In genomic region chr9:109779711-109780452, GRCh38 we compare ENCODE assay signal across 9 cellular contexts. TPM values are rescaled to one million over a fixed set of nuclear protein-coding genes. Genes with fewer than 3 reads are reported as not detected.
DNase-seq lines count a peak whose midpoint lies in the region; ATAC-seq, FAIRE-seq and TF ChIP-seq lines count a peak whose summit lies in the region.
"Had no signal": no experiment of that assay in that cellular context is flagged by ENCODE, and none has a peak within 500 bp of the region (broad histone marks: within the 10 kb centered on the region; RNA-seq: fewer than 3 reads in every experiment).

Gene PALM2AKAP2 (plus strand): TSS chr9:109780198. CDS start chr9:109780489, 291 bp downstream.

- ATAC-seq in GM19455 (IDR thresholded peaks at IDR 0.05; ENCODE audit: unreplicated experiment), result no peak
- no peak for ATAC-seq in GM19035 (IDR thresholded peaks at IDR 0.05; ENCODE audit: unreplicated experiment)

- no peaks in the 10 kb centered on the region for H3K9me3 Mint-ChIP-seq in nephron

- H3K4me3 ChIP-seq in foreskin fibroblast (ENCODE audit: low read depth in 1 of 2, low read length in 2 of 2), result peak within 1 kb of the TSS; percentile 83

- in situ Hi-C loops in SK-MEL-5 (cut with HindIII; ENCODE audit: low pct_unique_long_range_greater_than_20kb, low sequenced_read_pairs), result loop anchor here (25.0 kb wide), 1 partner anchor 118 kb away; no protein-coding TSS in a partner anchor

- H3K27ac ChIP-seq in 22Rv1, result no peak within 1 kb of the TSS

- peak; percentile 84 for DNase-seq in H54 (ENCODE audit: insufficient read length, low spot score)
- DNase-seq in SK-MEL-5 (ENCODE audit: low read depth, low spot score), result peak; percentile 59
- peak; percentile 73 to 91 for DNase-seq in foreskin fibroblast
- no peak for DNase-seq in stimulated activated CD4-positive, alpha-beta T cell treated with anti-CD3 and anti-CD28 coated beads, Interleukin-4, amount 100 ng/mL, for 4 hours
- DNase-seq: activated naive CD8-positive, alpha-beta T cell treated with anti-CD3 and anti-CD28 coated beads, Interleukin-2, amount 10 ng/mL, durations not matched to agents 7 days and 5 days had no signal

- no peak for FAIRE-seq in H54 (lab: Jason Lieb, UNC)

- H3K4me3 Mint-ChIP-seq in nephron, result peak within 1 kb of the TSS; percentile 86 to 96 (median 88)
- H3K4me3 Mint-ChIP-seq: activated naive CD8-positive, alpha-beta T cell treated with anti-CD3 and anti-CD28 coated beads, Interleukin-2, amount 10 ng/mL, durations not matched to agents 7 days and 5 days had no signal

- TF ChIP-seq POLR2A in H54 (IDR thresholded peaks at IDR 0.05; ENCODE audit: low read depth, low read length), result peak; percentile 59

- TF ChIP-seq CTCF in 22Rv1 (IDR thresholded peaks at IDR 0.05), result peak; percentile 58
- TF ChIP-seq CTCF in foreskin fibroblast (IDR thresholded peaks at IDR 0.05; ENCODE audit: low read depth, low read length), result peak; percentile 29
- TF ChIP-seq CTCF in nephron (IDR thresholded peaks at IDR 0.05; ENCODE audit: unreplicated experiment in 3 of 3), result peak; percentile 15 to 39 (median 24)

- peaks cover 18% of the 10 kb centered on the region for H3K4me1 Mint-ChIP-seq in nephron
- H3K4me1 Mint-ChIP-seq: activated naive CD8-positive, alpha-beta T cell treated with anti-CD3 and anti-CD28 coated beads, Interleukin-2, amount 10 ng/mL, durations not matched to agents 7 days and 5 days had no signal

- peak within 1 kb of the TSS; percentile 45 to 72 (median 66) for H3K27ac Mint-ChIP-seq in nephron
- H3K27ac Mint-ChIP-seq: activated naive CD8-positive, alpha-beta T cell treated with anti-CD3 and anti-CD28 coated beads, Interleukin-2, amount 10 ng/mL, durations not matched to agents 7 days and 5 days had no signal

- H3K27me3 Mint-ChIP-seq in nephron (ENCODE audit: low read depth), result peaks cover 7% of the 10 kb centered on the region

- no peaks in the 10 kb centered on the region for H3K36me3 Mint-ChIP-seq in nephron (ENCODE audit: low read depth)
- H3K36me3 Mint-ChIP-seq: activated naive CD8-positive, alpha-beta T cell treated with anti-CD3 and anti-CD28 coated beads, Interleukin-2, amount 10 ng/mL, durations not matched to agents 7 days and 5 days had no signal

RNA-seq across cellular contexts. Expression of gene PALM2AKAP2, which starts in this region (rescaled TPM):
- 0.58 and 0.75 TPM in 2 replicates for total RNA-seq in SK-MEL-5 (2014; rRNA removed; shearing (Covaris generic))
- polyA plus RNA-seq in SK-MEL-5 (2015; cell fraction: cytosol; rRNA removed), result 1.2 and 1.4 TPM in 2 replicates
- not detected in 2 replicates for polyA plus RNA-seq in SK-MEL-5 (2015; cell fraction: nucleus; rRNA removed)
- total RNA-seq: activated naive CD8-positive, alpha-beta T cell treated with anti-CD3 and anti-CD28 coated beads, Interleukin-2, amount 10 ng/mL, durations not matched to agents 7 days and 5 days had no signal

Comparison
In these comparisons a context has a peak if more than half of its experiments do, and no peak if none do; other contexts are left out.
1. DNase-seq: peak in H54 (single experiment), SK-MEL-5 (single experiment) and foreskin fibroblast (2 of 2); none in stimulated activated CD4-positive, alpha-beta T cell treated with anti-CD3 and anti-CD28 coated beads, Interleukin-4, amount 100 ng/mL, for 4 hours (0 of 2).
2. Peak in every context shown above with its lines, with median percentiles within 50 percentile points of each other: CTCF ChIP-seq.